Comparison of ENCODE assay signal across 1 cellular context in the genomic region with DNA sequence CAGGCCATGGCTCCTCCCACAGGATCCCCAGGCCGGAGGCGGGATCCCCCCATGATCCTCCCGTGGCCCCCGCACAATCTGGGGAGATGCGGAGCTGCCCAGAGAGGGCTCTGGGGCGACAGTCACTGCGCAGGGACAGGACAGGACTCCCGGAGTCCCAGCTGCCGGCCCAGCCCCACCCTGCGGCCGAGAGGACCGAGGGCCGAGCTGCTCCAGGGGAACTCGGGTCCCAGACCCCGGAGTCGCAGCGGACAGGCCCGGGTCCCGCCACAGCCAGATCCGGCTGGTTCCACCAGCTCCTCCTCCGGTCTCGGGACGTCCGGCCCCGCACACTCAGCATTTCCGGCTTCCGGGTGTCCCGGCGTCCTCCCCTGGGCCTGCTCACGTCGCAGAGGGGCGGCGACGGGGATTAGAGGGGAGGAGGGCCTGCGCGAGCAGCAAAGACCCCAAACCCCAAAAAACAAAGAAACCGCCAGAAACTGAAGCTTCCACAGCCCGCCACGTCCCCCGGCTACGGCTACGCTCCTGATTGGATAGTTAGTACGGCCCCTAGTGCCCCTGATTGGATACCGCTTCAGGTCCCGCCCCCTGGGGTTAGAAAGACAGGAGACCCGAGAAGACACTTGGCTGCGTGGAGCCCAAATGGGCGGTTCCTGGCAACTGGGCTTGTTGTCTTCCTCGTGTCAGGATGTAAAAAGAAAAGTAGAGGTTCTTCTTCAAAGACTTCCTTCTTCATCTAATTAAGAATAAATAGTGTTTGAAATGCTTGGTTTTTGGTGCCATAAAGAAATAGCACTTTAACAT.
TF ChIP-seq lines count a peak whose summit lies in the region.

No MANE protein-coding gene starts in this region.

TF ChIP-seq in HCT116, 20 proteins besides CTCF, POLR2A, EP300 and RAD21 (continued from another document):
- TF ChIP-seq FOSL1 (IDR thresholded peaks at IDR 0.05; ENCODE audit: low read depth) (0 out of 2 replicates have a peak, but pooled peaks have one; percentile 11), CEBPB (IDR thresholded peaks at IDR 0.05; ENCODE audit: low read depth) (no peak; the same call in 1 of the 2 replicates), CBX3 (IDR thresholded peaks at IDR 0.05; ENCODE audit: low read depth) (peak; percentile 49), YY1 (IDR thresholded peaks at IDR 0.05; ENCODE audit: extremely low read depth, insufficient replicate concordance, low read depth, low read length) (peak; percentile 4), SRF (IDR thresholded peaks at IDR 0.05; ENCODE audit: low read depth) (0 out of 2 replicates have a peak, but pooled peaks have one; percentile 2), ZFX (IDR thresholded peaks at IDR 0.05) (peak; percentile 66; the same call in 1 of the 2 replicates), TCF7L2 (IDR thresholded peaks at IDR 0.05; ENCODE audit: borderline replicate concordance, extremely low read depth, insufficient read depth, insufficient read length) (peak; percentile 82)
- TF ChIP-seq, protein P1, sequence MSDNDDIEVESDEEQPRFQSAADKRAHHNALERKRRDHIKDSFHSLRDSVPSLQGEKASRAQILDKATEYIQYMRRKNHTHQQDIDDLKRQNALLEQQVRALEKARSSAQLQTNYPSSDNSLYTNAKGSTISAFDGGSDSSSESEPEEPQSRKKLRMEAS (IDR thresholded peaks at IDR 0.05), result peak; percentile 52
- TF ChIP-seq, protein P2, sequence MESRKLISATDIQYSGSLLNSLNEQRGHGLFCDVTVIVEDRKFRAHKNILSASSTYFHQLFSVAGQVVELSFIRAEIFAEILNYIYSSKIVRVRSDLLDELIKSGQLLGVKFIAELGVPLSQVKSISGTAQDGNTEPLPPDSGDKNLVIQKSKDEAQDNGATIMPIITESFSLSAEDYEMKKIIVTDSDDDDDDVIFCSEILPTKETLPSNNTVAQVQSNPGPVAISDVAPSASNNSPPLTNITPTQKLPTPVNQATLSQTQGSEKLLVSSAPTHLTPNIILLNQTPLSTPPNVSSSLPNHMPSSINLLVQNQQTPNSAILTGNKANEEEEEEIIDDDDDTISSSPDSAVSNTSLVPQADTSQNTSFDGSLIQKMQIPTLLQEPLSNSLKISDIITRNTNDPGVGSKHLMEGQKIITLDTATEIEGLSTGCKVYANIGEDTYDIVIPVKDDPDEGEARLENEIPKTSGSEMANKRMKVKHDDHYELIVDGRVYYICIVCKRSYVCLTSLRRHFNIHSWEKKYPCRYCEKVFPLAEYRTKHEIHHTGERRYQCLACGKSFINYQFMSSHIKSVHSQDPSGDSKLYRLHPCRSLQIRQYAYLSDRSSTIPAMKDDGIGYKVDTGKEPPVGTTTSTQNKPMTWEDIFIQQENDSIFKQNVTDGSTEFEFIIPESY (IDR thresholded peaks at IDR 0.05; ENCODE audit: extremely low read depth, insufficient replicate concordance, low read length), result peak; percentile 70
- TF ChIP-seq, protein P3, sequence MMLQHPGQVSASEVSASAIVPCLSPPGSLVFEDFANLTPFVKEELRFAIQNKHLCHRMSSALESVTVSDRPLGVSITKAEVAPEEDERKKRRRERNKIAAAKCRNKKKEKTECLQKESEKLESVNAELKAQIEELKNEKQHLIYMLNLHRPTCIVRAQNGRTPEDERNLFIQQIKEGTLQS (IDR thresholded peaks at IDR 0.05), result no peak
